8 cellular contexts compared by ENCODE assay signal in the genomic region with DNA sequence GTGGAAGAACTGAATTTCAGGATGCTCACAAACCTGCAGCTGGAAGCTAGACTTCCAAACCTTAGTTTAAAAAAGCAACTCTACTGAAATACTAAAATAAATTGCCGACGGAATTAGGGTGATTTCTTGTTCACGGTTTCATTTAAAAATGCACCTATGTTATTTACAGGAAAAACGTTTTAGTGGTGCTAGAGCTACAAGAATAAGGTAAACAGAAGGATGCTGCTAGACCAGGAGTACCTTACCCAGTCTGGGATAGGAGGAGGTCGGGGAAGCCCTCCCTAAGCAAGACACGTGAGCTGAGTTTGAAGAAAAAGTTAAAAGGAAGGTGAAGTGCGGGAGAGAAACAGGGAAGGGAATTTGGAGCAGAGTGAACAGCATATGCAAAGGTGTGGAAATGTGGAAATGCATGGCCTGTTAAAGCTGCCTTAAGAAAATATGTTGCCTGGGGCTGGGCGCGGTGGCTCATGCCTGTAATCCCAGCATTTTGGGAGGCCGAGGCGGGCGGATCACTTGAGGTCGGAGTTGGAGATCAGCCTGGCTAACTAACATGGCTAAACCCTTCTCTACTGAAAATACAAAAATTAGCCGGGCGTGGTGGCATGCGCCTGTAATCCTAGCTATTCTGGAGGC. TPM values are rescaled to one million over a fixed set of nuclear protein-coding genes. Genes with fewer than 3 reads are reported as not detected.
A peak's percentile ranks its signal among the peaks of the same experiment; 100 is the strongest.
DNase-seq lines count a peak whose midpoint lies in the region; ATAC-seq and TF ChIP-seq lines count a peak whose summit lies in the region.

No MANE protein-coding gene starts in this region.

- H4K20me1 ChIP-seq in MM.1S (ENCODE audit: insufficient read depth, low read length) = no peaks in the 10 kb centered on the region

- in situ Hi-C loops in GM13977 (cut with MboI; ENCODE audit: low pct_unique_long_range_greater_than_20kb, low sequenced_read_pairs, unreplicated experiment) = no loop called here

- CTCF ChIA-PET in AG04449 (lab: Yijun Ruan, JAX) = interaction anchor here (0.8 to 15.0 kb wide), 8 partner anchors 10 to 171 kb away, joined by 4 to 146 read pairs (median 9); no protein-coding TSS in a partner anchor

- POLR2A ChIA-PET in AG04449 (lab: Yijun Ruan, JAX) = interaction anchor here (0.7 to 3.7 kb wide), 7 partner anchors 8 to 155 kb away, joined by 3 to 15 read pairs (median 7); a partner anchor contains a TSS

- H3K27ac ChIP-seq in KOPT-K1 (ENCODE audit: low read depth, low read length, poor library complexity, severe bottlenecking) (peak overlapping the region; percentile 92), duodenal mucosa (ENCODE audit: low read depth, low read length) (peak overlapping the region; percentile 97), MM.1S (ENCODE audit: low read length) (no peak overlapping the region)

- H3K9me3 Mint-ChIP-seq in natural killer cell = no peaks in the 10 kb centered on the region

- peaks cover 18% of the 10 kb centered on the region for H3K79me2 ChIP-seq in MM.1S (ENCODE audit: low read length)

- H3K9me3 ChIP-seq in KOPT-K1 (ENCODE audit: insufficient read depth, low read length, poor library complexity, severe bottlenecking) = no peaks in the 10 kb centered on the region
- H3K9me3 ChIP-seq in duodenal mucosa (ENCODE audit: control insufficient read depth in 1 of 2, low read length in 2 of 2) = no peaks in the 10 kb centered on the region
- no peaks in the 10 kb centered on the region for H3K9me3 ChIP-seq in MM.1S (replicated peaks; ENCODE audit: insufficient read depth, low read length)

- H3K27me3 Mint-ChIP-seq in natural killer cell (ENCODE audit: low read depth in 2 of 2) = no peaks in the 10 kb centered on the region

- H3K27ac Mint-ChIP-seq in natural killer cell = peak overlapping the region; percentile 91 to 93

- ATAC-seq in natural killer cell = no peak
- no peak for ATAC-seq in GM21390 (IDR thresholded peaks at IDR 0.05; ENCODE audit: unreplicated experiment)

- H3K27me3 ChIP-seq in duodenal mucosa (ENCODE audit: control insufficient read depth in 1 of 2, insufficient read depth in 2 of 2, low read length in 2 of 2) = no peaks in the 10 kb centered on the region
- no peaks in the 10 kb centered on the region for H3K27me3 ChIP-seq in MM.1S (replicated peaks; ENCODE audit: insufficient read depth, low read length)

- peaks cover 64 to 68% of the 10 kb centered on the region in 2 donors for H3K4me1 ChIP-seq in duodenal mucosa (ENCODE audit: control insufficient read depth in 1 of 2, insufficient read depth in 2 of 2, low read length in 2 of 2)
- peaks cover 23% of the 10 kb centered on the region for H3K4me1 ChIP-seq in MM.1S (ENCODE audit: low read length)

- H3K36me3 Mint-ChIP-seq in natural killer cell = peaks cover 10% of the 10 kb centered on the region

- no peak overlapping the region for H2AFZ ChIP-seq in MM.1S (ENCODE audit: low read length)

- H3K9ac ChIP-seq in duodenal mucosa (ENCODE audit: low read depth in 1 of 2, low read length in 2 of 2) (peak overlapping the region; percentile 96 to 98), MM.1S (ENCODE audit: low read length) (no peak overlapping the region)

- intact Hi-C loops in natural killer cell (cut with micrococcal nuclease) = loop anchor here (5.0 kb wide), 1 partner anchor 113 kb away; no protein-coding TSS in a partner anchor

- DNase-seq in AG04449 (ENCODE audit: low read depth, low spot score) (no peak), natural killer cell (no peak), MM.1S (no peak), GM13977 (ENCODE audit: low spot score) (no peak), amniotic stem cell (lab: John Stamatoyannopoulos, UW) (no peak)

- peaks cover 37 to 53% of the 10 kb centered on the region in 2 donors for H3K4me1 Mint-ChIP-seq in natural killer cell

- no peak overlapping the region for H3K4me2 ChIP-seq in MM.1S (ENCODE audit: low read depth, low read length)

- H3K4me3 Mint-ChIP-seq in natural killer cell = peak overlapping the region; percentile 95

- H3K36me3 ChIP-seq in KOPT-K1 (ENCODE audit: insufficient read depth, low read length) (peaks cover 31% of the 10 kb centered on the region), duodenal mucosa (ENCODE audit: control insufficient read depth in 1 of 2, insufficient read depth in 2 of 2, low read length in 2 of 2) (peaks cover 15% of the 10 kb centered on the region in 2 donors), MM.1S (replicated peaks; ENCODE audit: insufficient read depth, low read length) (no peaks in the 10 kb centered on the region; the same call in 1 of the 2 replicates)

- H3K4me3 ChIP-seq in AG04449 (ENCODE audit: low read depth, low read length) = peak overlapping the region; percentile 98
- H3K4me3 ChIP-seq in duodenal mucosa (ENCODE audit: low read depth in 1 of 2, low read length in 2 of 2) = peak overlapping the region; percentile 85 to 98
- H3K4me3 ChIP-seq in MM.1S (ENCODE audit: low read length) = no peak overlapping the region

- TF ChIP-seq CTCF in AG04449 (IDR thresholded peaks at IDR 0.05; ENCODE audit: insufficient read depth, low read length, missing control alignments) (no peak), natural killer cell (IDR thresholded peaks at IDR 0.05) (no peak), MM.1S (IDR thresholded peaks at IDR 0.05; ENCODE audit: low read length) (no peak), GM13977 (IDR thresholded peaks at IDR 0.05; ENCODE audit: extremely low read depth, insufficient read depth, missing control alignments) (no peak)

- H3K9me2 ChIP-seq in MM.1S (replicated peaks; ENCODE audit: insufficient read depth, low read length) = no peaks in the 10 kb centered on the region

- no peaks in the 10 kb centered on the region for H3F3A ChIP-seq in MM.1S (ENCODE audit: insufficient read depth, low read length)

RNA-seq across cellular contexts. Expression of a gene that starts 1.4 kb away (rescaled TPM):
- total RNA-seq in natural killer cell = 1,000 to 10,000 TPM; 1,067 to 1,951 (median 1,796) TPM

RNA-seq across cellular contexts. Expression of a gene that starts 18.7 kb away (rescaled TPM):
- 1 to 10 TPM in 2 of 3 donors, under 1 TPM in 1; 0.32 to 2.0 (median 1.4) TPM for total RNA-seq in natural killer cell

RNA-seq across cellular contexts. Expression of a gene that starts 51.5 kb away (rescaled TPM):
- not detected for total RNA-seq in natural killer cell
